In genomic region chr5:69528609-69529008, GRCh38 we compare ENCODE assay signal across 22 cellular contexts.
"Had no signal": no experiment of that assay in that cellular context is flagged by ENCODE, and none has a peak within 500 bp of the region (broad histone marks: within the 10 kb centered on the region; RNA-seq: fewer than 3 reads in every experiment).

No MANE protein-coding gene starts in this region.

- H3K4me1 Mint-ChIP-seq: memory B cell; natural killer cell; stimulated activated effector memory CD8-positive, alpha-beta T cell treated with anti-CD3 and anti-CD28 coated beads, Interleukin-12 subunit alpha, Interleukin-12 subunit beta, amount 100 ng/mL, for 72 hours had no signal

- H3K36me3 Mint-ChIP-seq: memory B cell; natural killer cell; stimulated activated effector memory CD8-positive, alpha-beta T cell treated with anti-CD3 and anti-CD28 coated beads, Interleukin-12 subunit alpha, Interleukin-12 subunit beta, amount 100 ng/mL, for 72 hours had no signal

- H3K27me3 Mint-ChIP-seq: dendritic cell treated with granulocyte-macrophage colony-stimulating factor and Interleukin-4, amounts not matched to agents 40 ng/mL and 50 ng/mL, for 4 days had no signal

- H3K9me3 ChIP-seq: colonic mucosa, gastrocnemius medialis, ovary, right atrium auricular region, sigmoid colon, suprapubic skin, upper lobe of left lung had no signal

- H3K4me1 ChIP-seq: gastrocnemius medialis, right atrium auricular region, sigmoid colon had no signal

- H3K9me3 Mint-ChIP-seq: dendritic cell treated with granulocyte-macrophage colony-stimulating factor and Interleukin-4, amounts not matched to agents 40 ng/mL and 50 ng/mL, for 4 days; endodermal cell; memory B cell; natural killer cell; stimulated activated effector memory CD8-positive, alpha-beta T cell treated with anti-CD3 and anti-CD28 coated beads, Interleukin-12 subunit alpha, Interleukin-12 subunit beta, amount 100 ng/mL, for 72 hours had no signal

- H3K36me3 ChIP-seq: colonic mucosa, gastrocnemius medialis, ovary, right atrium auricular region, sigmoid colon, suprapubic skin had no signal

- H3K27ac ChIP-seq: colonic mucosa, gastrocnemius medialis, ovary, right atrium auricular region, sigmoid colon, suprapubic skin had no signal

- H3K27ac Mint-ChIP-seq: dendritic cell treated with granulocyte-macrophage colony-stimulating factor and Interleukin-4, amounts not matched to agents 40 ng/mL and 50 ng/mL, for 4 days; endodermal cell; memory B cell; natural killer cell; stimulated activated effector memory CD8-positive, alpha-beta T cell treated with anti-CD3 and anti-CD28 coated beads, Interleukin-12 subunit alpha, Interleukin-12 subunit beta, amount 100 ng/mL, for 72 hours had no signal

- H3K4me3 Mint-ChIP-seq: dendritic cell treated with granulocyte-macrophage colony-stimulating factor and Interleukin-4, amounts not matched to agents 40 ng/mL and 50 ng/mL, for 4 days; endodermal cell; memory B cell; natural killer cell; stimulated activated effector memory CD8-positive, alpha-beta T cell treated with anti-CD3 and anti-CD28 coated beads, Interleukin-12 subunit alpha, Interleukin-12 subunit beta, amount 100 ng/mL, for 72 hours had no signal

- H3K27me3 ChIP-seq: colonic mucosa, gastrocnemius medialis, ovary, right atrium auricular region, sigmoid colon, suprapubic skin, upper lobe of left lung had no signal

- ATAC-seq: gastrocnemius medialis; left lobe of liver; natural killer cell; stimulated activated effector memory CD8-positive, alpha-beta T cell treated with anti-CD3 and anti-CD28 coated beads, Interleukin-12 subunit alpha, Interleukin-12 subunit beta, amount 100 ng/mL, for 72 hours; stimulated activated naive CD8-positive, alpha-beta T cell treated with anti-CD3 and anti-CD28 coated beads, Interleukin-15, Interleukin-2, amounts not matched to agents 100 U/mL and 50 U/mL, for 24 hours had no signal

- H3K4me3 ChIP-seq: colonic mucosa, gastrocnemius medialis, lung, ovary, right atrium auricular region, sigmoid colon, suprapubic skin, upper lobe of left lung had no signal

- DNase-seq: colonic mucosa; effector CD8-positive, alpha-beta T cell; endodermal cell; foreskin fibroblast; gastrocnemius medialis; head of caudate nucleus; kidney; natural killer cell; occipital lobe; ovary; sigmoid colon; stimulated activated CD4-positive, alpha-beta T cell treated with anti-CD3 and anti-CD28 coated beads, Interleukin-2, amount 100 ng/mL, for 24 hours; stimulated activated CD4-positive, alpha-beta T cell treated with anti-CD3 and anti-CD28 coated beads, Interleukin-4, amount 100 ng/mL, for 24 hours; stimulated activated naive CD8-positive, alpha-beta T cell treated with anti-CD3 and anti-CD28 coated beads, Interleukin-15, Interleukin-2, amounts not matched to agents 100 U/mL and 50 U/mL, for 24 hours; upper lobe of left lung had no signal
